1 cellular context compared by ENCODE assay signal in the genomic region with DNA sequence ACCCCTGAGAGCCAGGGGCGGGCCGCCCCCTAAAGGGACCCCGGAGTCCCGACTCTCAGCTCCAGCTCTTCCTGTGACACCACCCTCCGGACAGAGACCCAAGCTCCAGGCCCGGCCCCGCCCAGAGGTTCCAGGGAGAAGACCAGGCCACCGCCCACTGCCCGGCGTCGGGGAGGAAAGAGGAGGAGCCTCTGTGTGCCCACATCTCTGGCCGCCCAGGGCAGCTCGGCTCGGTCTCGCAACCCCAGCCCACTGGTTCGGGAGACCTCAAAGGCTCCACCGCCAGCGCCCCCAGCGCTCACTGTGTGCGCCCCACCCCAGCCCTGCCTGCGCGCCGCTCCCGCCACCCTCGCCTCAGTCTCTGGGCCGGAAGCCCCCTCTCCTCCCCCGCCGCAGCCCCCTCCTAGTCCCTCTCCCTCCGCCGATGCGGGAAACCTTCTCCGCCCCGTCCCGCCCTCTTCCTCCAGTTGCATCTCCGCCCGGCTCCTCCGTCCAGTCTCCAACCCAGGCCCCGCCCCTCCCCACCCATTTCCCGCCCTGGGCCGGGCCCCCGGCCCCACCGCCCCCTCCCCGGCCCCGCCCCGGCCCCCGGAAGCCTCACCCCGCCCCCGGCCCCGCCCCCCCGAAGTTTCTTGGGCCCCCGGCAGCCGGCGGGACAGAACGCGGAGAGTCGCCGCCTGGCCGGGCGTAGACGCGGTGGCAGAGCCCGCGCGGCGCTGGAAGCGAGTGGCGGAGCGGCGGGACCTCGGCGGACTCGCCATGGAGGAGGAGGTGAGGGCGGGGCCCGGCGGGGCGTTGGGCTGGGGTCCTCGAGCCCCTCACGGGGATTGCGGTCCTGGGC.
TF ChIP-seq lines count a peak whose summit lies in the region.

A gene with protein sequence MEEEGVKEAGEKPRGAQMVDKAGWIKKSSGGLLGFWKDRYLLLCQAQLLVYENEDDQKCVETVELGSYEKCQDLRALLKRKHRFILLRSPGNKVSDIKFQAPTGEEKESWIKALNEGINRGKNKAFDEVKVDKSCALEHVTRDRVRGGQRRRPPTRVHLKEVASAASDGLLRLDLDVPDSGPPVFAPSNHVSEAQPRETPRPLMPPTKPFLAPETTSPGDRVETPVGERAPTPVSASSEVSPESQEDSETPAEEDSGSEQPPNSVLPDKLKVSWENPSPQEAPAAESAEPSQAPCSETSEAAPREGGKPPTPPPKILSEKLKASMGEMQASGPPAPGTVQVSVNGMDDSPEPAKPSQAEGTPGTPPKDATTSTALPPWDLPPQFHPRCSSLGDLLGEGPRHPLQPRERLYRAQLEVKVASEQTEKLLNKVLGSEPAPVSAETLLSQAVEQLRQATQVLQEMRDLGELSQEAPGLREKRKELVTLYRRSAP (plus strand): TSS at position 658 of the 841 bp plus-strand sequence. CDS start 102 bp downstream, at position 760.

TF ChIP-seq in HepG2, 621 proteins besides CTCF, POLR2A, EP300 and RAD21 (continued from another document and continues in another):
- TF ChIP-seq PRDM10 (CRISPR knock-in tag; IDR thresholded peaks at IDR 0.05; ENCODE audit: low read depth) (no peak), CCDC6 (CRISPR knock-in tag; IDR thresholded peaks at IDR 0.05) (0 out of 2 replicates have a peak, but pooled peaks have one; percentile 15), ASH2L (IDR thresholded peaks at IDR 0.05; ENCODE audit: insufficient read length, low read depth, low read length) (no peak), SNAPC4 (CRISPR knock-in tag; IDR thresholded peaks at IDR 0.05) (no peak), MATR3 (CRISPR knock-in tag; IDR thresholded peaks at IDR 0.05) (no peak), ZMAT3 (CRISPR knock-in tag; conservative IDR thresholded peaks at IDR 0.05) (0 out of 2 replicates have a peak, but pooled peaks have one; percentile 50), YY1 (IDR thresholded peaks at IDR 0.05; ENCODE audit: insufficient read depth, insufficient replicate concordance, low read depth, low read length) (no peak), REL (CRISPR knock-in tag; conservative IDR thresholded peaks at IDR 0.05) (no peak), ZC3H4 (CRISPR knock-in tag; IDR thresholded peaks at IDR 0.05; ENCODE audit: borderline replicate concordance) (no peak), ZNF382 (CRISPR knock-in tag; IDR thresholded peaks at IDR 0.05; ENCODE audit: borderline replicate concordance) (no peak), ZFP62 (CRISPR knock-in tag; IDR thresholded peaks at IDR 0.05) (no peak), NFIC (IDR thresholded peaks at IDR 0.05; ENCODE audit: low read length) (no peak), SRSF4 (IDR thresholded peaks at IDR 0.05; ENCODE audit: low read depth, low read length, poor library complexity, severe bottlenecking) (no peak), ZNF20 (CRISPR knock-in tag; IDR thresholded peaks at IDR 0.05) (no peak), ZNF839 (CRISPR knock-in tag; IDR thresholded peaks at IDR 0.05; ENCODE audit: borderline replicate concordance) (no peak), ZNF44 (CRISPR knock-in tag; IDR thresholded peaks at IDR 0.05) (no peak), POGK (CRISPR knock-in tag; conservative IDR thresholded peaks at IDR 0.05) (no peak), ZFP37 (CRISPR knock-in tag; IDR thresholded peaks at IDR 0.05; ENCODE audit: borderline replicate concordance) (0 out of 2 replicates have a peak, but pooled peaks have one; percentile 54), ZNF101 (CRISPR knock-in tag; IDR thresholded peaks at IDR 0.05; ENCODE audit: borderline replicate concordance, low read depth) (no peak), ATF7 (IDR thresholded peaks at IDR 0.05) (no peak), ATF7 (CRISPR knock-in tag; IDR thresholded peaks at IDR 0.05) (no peak), MED1 (CRISPR knock-in tag; IDR thresholded peaks at IDR 0.05) (no peak), MXD3 (CRISPR knock-in tag; IDR thresholded peaks at IDR 0.05) (0 out of 2 replicates have a peak, but pooled peaks have one; percentile 25), REPIN1 (CRISPR knock-in tag; IDR thresholded peaks at IDR 0.05; ENCODE audit: borderline replicate concordance, low read depth) (no peak), SNAI1 (CRISPR knock-in tag; IDR thresholded peaks at IDR 0.05; ENCODE audit: borderline replicate concordance) (peak; percentile 62; the same call in 1 of the 2 replicates)
- TF ChIP-seq, protein P1, sequence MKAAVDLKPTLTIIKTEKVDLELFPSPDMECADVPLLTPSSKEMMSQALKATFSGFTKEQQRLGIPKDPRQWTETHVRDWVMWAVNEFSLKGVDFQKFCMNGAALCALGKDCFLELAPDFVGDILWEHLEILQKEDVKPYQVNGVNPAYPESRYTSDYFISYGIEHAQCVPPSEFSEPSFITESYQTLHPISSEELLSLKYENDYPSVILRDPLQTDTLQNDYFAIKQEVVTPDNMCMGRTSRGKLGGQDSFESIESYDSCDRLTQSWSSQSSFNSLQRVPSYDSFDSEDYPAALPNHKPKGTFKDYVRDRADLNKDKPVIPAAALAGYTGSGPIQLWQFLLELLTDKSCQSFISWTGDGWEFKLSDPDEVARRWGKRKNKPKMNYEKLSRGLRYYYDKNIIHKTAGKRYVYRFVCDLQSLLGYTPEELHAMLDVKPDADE (CRISPR knock-in tag; IDR thresholded peaks at IDR 0.05): 0 out of 2 replicates have a peak, but pooled peaks have one; percentile 48
- TF ChIP-seq, protein P2, sequence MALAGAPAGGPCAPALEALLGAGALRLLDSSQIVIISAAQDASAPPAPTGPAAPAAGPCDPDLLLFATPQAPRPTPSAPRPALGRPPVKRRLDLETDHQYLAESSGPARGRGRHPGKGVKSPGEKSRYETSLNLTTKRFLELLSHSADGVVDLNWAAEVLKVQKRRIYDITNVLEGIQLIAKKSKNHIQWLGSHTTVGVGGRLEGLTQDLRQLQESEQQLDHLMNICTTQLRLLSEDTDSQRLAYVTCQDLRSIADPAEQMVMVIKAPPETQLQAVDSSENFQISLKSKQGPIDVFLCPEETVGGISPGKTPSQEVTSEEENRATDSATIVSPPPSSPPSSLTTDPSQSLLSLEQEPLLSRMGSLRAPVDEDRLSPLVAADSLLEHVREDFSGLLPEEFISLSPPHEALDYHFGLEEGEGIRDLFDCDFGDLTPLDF (CRISPR knock-in tag; IDR thresholded peaks at IDR 0.05): no peak
- TF ChIP-seq, protein P3, sequence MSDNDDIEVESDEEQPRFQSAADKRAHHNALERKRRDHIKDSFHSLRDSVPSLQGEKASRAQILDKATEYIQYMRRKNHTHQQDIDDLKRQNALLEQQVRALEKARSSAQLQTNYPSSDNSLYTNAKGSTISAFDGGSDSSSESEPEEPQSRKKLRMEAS (IDR thresholded peaks at IDR 0.05): no peak; the same call in 1 of the 2 replicates
